ENCODE assay signal across 2 cellular contexts in genomic region chr4:137307806-137308205, GRCh38.
TF ChIP-seq lines count a peak whose summit lies in the region.

No MANE protein-coding gene starts in this region.

TF ChIP-seq in liver, 16 proteins besides CTCF, POLR2A, EP300 and RAD21 (continued from another document):
- TF ChIP-seq MAX (IDR thresholded peaks at IDR 0.05) (no peak), FOXA2 (IDR thresholded peaks at IDR 0.05) (no peak), HNF4A (conservative IDR thresholded peaks at IDR 0.05) (no peak), REST (IDR thresholded peaks at IDR 0.05) (no peak), SP1 (IDR thresholded peaks at IDR 0.05) (no peak)

TF ChIP-seq in HepG2, 621 proteins besides CTCF, POLR2A, EP300 and RAD21 (continued from another document):
- no peak for TF ChIP-seq REST (IDR thresholded peaks at IDR 0.05; ENCODE audit: borderline replicate concordance in 1 of 2, low read depth in 1 of 2, low read length in 2 of 2)
- TF ChIP-seq GFI1 (CRISPR knock-in tag; IDR thresholded peaks at IDR 0.05; ENCODE audit: borderline replicate concordance) = no peak
- no peak for TF ChIP-seq ATF2 (CRISPR knock-in tag; IDR thresholded peaks at IDR 0.05)
- TF ChIP-seq ZNF724P (CRISPR knock-in tag; IDR thresholded peaks at IDR 0.05; ENCODE audit: borderline replicate concordance) = no peak
- no peak for TF ChIP-seq ERF (CRISPR knock-in tag; IDR thresholded peaks at IDR 0.05)
- TF ChIP-seq ZNF496 (CRISPR knock-in tag; IDR thresholded peaks at IDR 0.05; ENCODE audit: insufficient replicate concordance) = no peak
- no peak for TF ChIP-seq MAF1 (CRISPR knock-in tag; IDR thresholded peaks at IDR 0.05; ENCODE audit: borderline replicate concordance)
- no peak for TF ChIP-seq E2F5 (CRISPR knock-in tag; conservative IDR thresholded peaks at IDR 0.05)
- TF ChIP-seq RFX1 (IDR thresholded peaks at IDR 0.05) = no peak
- no peak for TF ChIP-seq ETV5 (CRISPR knock-in tag; IDR thresholded peaks at IDR 0.05; ENCODE audit: borderline replicate concordance)
